In the genomic region with DNA sequence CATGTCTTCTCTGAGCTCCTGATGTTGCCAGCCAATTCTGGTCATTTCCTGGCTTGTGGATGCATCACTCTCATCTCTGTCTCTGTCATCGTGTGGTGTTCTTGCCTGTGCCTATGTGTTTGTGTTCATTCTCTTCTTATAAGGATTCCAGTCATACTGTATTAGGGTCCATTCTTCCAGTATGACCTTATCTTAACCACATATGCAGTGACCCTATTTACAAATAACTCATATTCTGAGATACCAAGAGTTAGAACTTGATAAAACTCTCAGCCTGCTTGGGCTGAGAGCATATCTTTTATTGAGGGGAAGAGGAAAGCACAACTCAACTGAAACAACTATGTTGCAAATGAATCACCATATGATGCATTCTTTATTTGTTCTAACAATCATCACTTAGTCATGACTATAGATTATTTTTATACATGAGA, we compare ENCODE assay signal across 17 cellular contexts.
A peak's percentile ranks its signal among the peaks of the same experiment; 100 is the strongest.
DNase-seq lines count a peak whose midpoint lies in the region; ATAC-seq and TF ChIP-seq lines count a peak whose summit lies in the region.
"Had no signal": no experiment of that assay in that cellular context is flagged by ENCODE, and none has a peak within 500 bp of the region (broad histone marks: within the 10 kb centered on the region; RNA-seq: fewer than 3 reads in every experiment).

No MANE protein-coding gene starts in this region.

- H3K4me2 ChIP-seq in HCT116 (ENCODE audit: low read length): peak overlapping the region; percentile 58

- TF ChIP-seq POLR2A in HCT116 (IDR thresholded peaks at IDR 0.05; ENCODE audit: borderline replicate concordance, extremely low read depth, insufficient read depth, insufficient read length): no peak

- H3K4me3 ChIP-seq in HCT116 (replicated peaks in 1 of 2; ENCODE audit: low read depth in 1 of 2, low read length in 2 of 2): 0 out of 4 replicates have a peak overlapping the region, but pooled peaks of 1 of the 2 experiments have one; percentile 3
- H3K4me3 ChIP-seq in SJSA1: no peak overlapping the region
- no peak overlapping the region for H3K4me3 ChIP-seq in fibroblast of mammary gland (ENCODE audit: control insufficient read depth, low read depth, low read length)
- no peak overlapping the region for H3K4me3 ChIP-seq in ascending aorta
- H3K4me3 ChIP-seq: coronary artery, spleen, thoracic aorta had no signal

- no peak overlapping the region for H3K9ac ChIP-seq in HCT116 (ENCODE audit: low read length)

- no peaks in the 10 kb centered on the region for H3K27me3 ChIP-seq in HCT116 (ENCODE audit: insufficient read depth, low read length)
- no peaks in the 10 kb centered on the region for H3K27me3 ChIP-seq in SJSA1 (replicated peaks)
- H3K27me3 ChIP-seq in ascending aorta: no peaks in the 10 kb centered on the region
- H3K27me3 ChIP-seq: spleen had no signal

- H3K9me3 ChIP-seq in HCT116 (ENCODE audit: control insufficient read depth in 1 of 2, insufficient read depth in 1 of 2, low read depth in 1 of 2, low read length in 2 of 2) (no peaks in the 10 kb centered on the region), SJSA1 (replicated peaks) (no peaks in the 10 kb centered on the region; the same call in none of the 2 replicates), ascending aorta (no peaks in the 10 kb centered on the region)
- H3K9me3 ChIP-seq: spleen, thoracic aorta had no signal

- DNase-seq in HCT116 (ENCODE audit: low read depth, low spot score) (no peak), SJSA1 (ENCODE audit: low read depth in 1 of 2, low spot score in 2 of 2) (peak in 1 of 2 experiments; percentile 60), fibroblast of mammary gland (ENCODE audit: low read depth) (peak; percentile 79), pulmonary artery endothelial cell (ENCODE audit: low read depth, low spot score) (peak; percentile 26), ascending aorta (ENCODE audit: low spot score in 2 of 2) (no peak), medulla oblongata (ENCODE audit: extremely low spot score) (no peak), NCI-H1436 (lab: John Stamatoyannopoulos, UW) (no peak)
- DNase-seq: activated CD4-positive, CD25-positive, alpha-beta regulatory T cell; activated CD8-positive, alpha-beta memory T cell treated with anti-CD3 and anti-CD28 coated beads, Interleukin-2, amount 50 U/mL, for 48 hours; CD4-positive, alpha-beta T cell; KG1; NCI-H2029 treated with DMSO at 0.1 percent for 48 hours; spleen had no signal

- CTCF ChIA-PET in HCT116 (lab: Charles Lee): no interaction called here

- no peak for TF ChIP-seq RAD21 in HCT116 (IDR thresholded peaks at IDR 0.05; ENCODE audit: low read depth)

- no peaks in the 10 kb centered on the region; the same call in 1 of the 2 replicates for H3K9me2 ChIP-seq in HCT116 (ENCODE audit: insufficient read depth)

- no peak overlapping the region for H3K27ac ChIP-seq in HCT116 (ENCODE audit: low read depth, low read length)
- H3K27ac ChIP-seq in SJSA1: peak overlapping the region; percentile 58
- H3K27ac ChIP-seq in ascending aorta: no peak overlapping the region
- H3K27ac ChIP-seq: coronary artery, spleen, thoracic aorta had no signal

- no peaks in the 10 kb centered on the region for H4K20me1 ChIP-seq in HCT116 (ENCODE audit: insufficient read depth)

- H3K36me3 ChIP-seq in HCT116 (ENCODE audit: control insufficient read depth in 1 of 2, insufficient read depth in 2 of 2, low read length in 2 of 2) (no peaks in the 10 kb centered on the region), SJSA1 (no peaks in the 10 kb centered on the region), ascending aorta (no peaks in the 10 kb centered on the region)
- H3K36me3 ChIP-seq: spleen, thoracic aorta had no signal

- TF ChIP-seq CTCF in HCT116 (IDR thresholded peaks at IDR 0.05 in 2 of 3, conservative IDR thresholded peaks at IDR 0.05 in 1 of 3; ENCODE audit: borderline replicate concordance in 1 of 3, insufficient read depth in 1 of 3, low read depth in 2 of 3, low read length in 2 of 3) (no peak), fibroblast of mammary gland (conservative IDR thresholded peaks at IDR 0.05; ENCODE audit: control insufficient read depth, insufficient read depth, low read depth, low read length) (no peak), ascending aorta (IDR thresholded peaks at IDR 0.05) (no peak)

- intact Hi-C loops in HCT116 (cut with micrococcal nuclease) (no loop called here), ascending aorta (cut with DNase I) (no loop called here)

- H3K4me1 ChIP-seq in HCT116 (ENCODE audit: control insufficient read depth in 1 of 2, insufficient read depth in 2 of 2, low read length in 2 of 2): peaks cover 0 to 9% of the 10 kb centered on the region in 2 experiments; a peak in 2 of 4 replicates
- H3K4me1 ChIP-seq in SJSA1 (replicated peaks): peaks cover 18% of the 10 kb centered on the region
- no peaks in the 10 kb centered on the region for H3K4me1 ChIP-seq in ascending aorta
- H3K4me1 ChIP-seq: spleen had no signal

- peak; percentile 53 for ATAC-seq in HCT116
- ATAC-seq in GM21619 (IDR thresholded peaks at IDR 0.05; ENCODE audit: unreplicated experiment): no peak
- ATAC-seq: activated naive CD4-positive, alpha-beta T cell treated with anti-CD3 and anti-CD28 coated beads, Interleukin-2, amount 50 U/mL, for 72 hours had no signal

- no TSS peak for BruUV-seq in HCT116 (replicated peaks; lab: Mats Ljungman, UMichigan)

- peak overlapping the region; percentile 90 for H2AFZ ChIP-seq in HCT116 (ENCODE audit: low read depth, low read length, poor library complexity, severe bottlenecking)

- POLR2A ChIA-PET in HCT116 (lab: Charles Lee): no interaction called here

- RAD21 ChIA-PET in HCT116 (lab: Charles Lee; ENCODE audit: low non-redundant PET in 1 of 2, low total read pairs in 2 of 2, uncharacterized antibody in 2 of 2, unreplicated experiment in 2 of 2): no interaction called here

- no peaks in the 10 kb centered on the region for H3K79me2 ChIP-seq in HCT116 (ENCODE audit: insufficient read depth, low read length)

TF ChIP-seq in HCT116, 20 proteins besides CTCF, POLR2A, EP300 and RAD21:
- TF ChIP-seq ELF1 (IDR thresholded peaks at IDR 0.05; ENCODE audit: borderline replicate concordance, low read depth) (no peak), EGR1 (IDR thresholded peaks at IDR 0.05; ENCODE audit: low read depth) (no peak), CBX3 (IDR thresholded peaks at IDR 0.05; ENCODE audit: low read depth) (no peak), FOSL1 (IDR thresholded peaks at IDR 0.05; ENCODE audit: low read depth) (peak; percentile 66), EZH2phosphoT487 (IDR thresholded peaks at IDR 0.05; ENCODE audit: borderline replicate concordance) (no peak), SRF (IDR thresholded peaks at IDR 0.05; ENCODE audit: low read depth) (no peak), ZFX (IDR thresholded peaks at IDR 0.05) (no peak), POLR2AphosphoS5 (IDR thresholded peaks at IDR 0.05; ENCODE audit: low read depth, low read length) (no peak), ZNF274 (IDR thresholded peaks at IDR 0.05; ENCODE audit: low read depth, low read length) (no peak), SP1 (IDR thresholded peaks at IDR 0.05; ENCODE audit: low read depth) (peak; percentile 24; the same call in 1 of the 2 replicates), ATF3 (IDR thresholded peaks at IDR 0.05) (no peak), ZBTB33 (IDR thresholded peaks at IDR 0.05; ENCODE audit: extremely low read depth, insufficient replicate concordance, low read length) (no peak)
- TF ChIP-seq, protein P1, sequence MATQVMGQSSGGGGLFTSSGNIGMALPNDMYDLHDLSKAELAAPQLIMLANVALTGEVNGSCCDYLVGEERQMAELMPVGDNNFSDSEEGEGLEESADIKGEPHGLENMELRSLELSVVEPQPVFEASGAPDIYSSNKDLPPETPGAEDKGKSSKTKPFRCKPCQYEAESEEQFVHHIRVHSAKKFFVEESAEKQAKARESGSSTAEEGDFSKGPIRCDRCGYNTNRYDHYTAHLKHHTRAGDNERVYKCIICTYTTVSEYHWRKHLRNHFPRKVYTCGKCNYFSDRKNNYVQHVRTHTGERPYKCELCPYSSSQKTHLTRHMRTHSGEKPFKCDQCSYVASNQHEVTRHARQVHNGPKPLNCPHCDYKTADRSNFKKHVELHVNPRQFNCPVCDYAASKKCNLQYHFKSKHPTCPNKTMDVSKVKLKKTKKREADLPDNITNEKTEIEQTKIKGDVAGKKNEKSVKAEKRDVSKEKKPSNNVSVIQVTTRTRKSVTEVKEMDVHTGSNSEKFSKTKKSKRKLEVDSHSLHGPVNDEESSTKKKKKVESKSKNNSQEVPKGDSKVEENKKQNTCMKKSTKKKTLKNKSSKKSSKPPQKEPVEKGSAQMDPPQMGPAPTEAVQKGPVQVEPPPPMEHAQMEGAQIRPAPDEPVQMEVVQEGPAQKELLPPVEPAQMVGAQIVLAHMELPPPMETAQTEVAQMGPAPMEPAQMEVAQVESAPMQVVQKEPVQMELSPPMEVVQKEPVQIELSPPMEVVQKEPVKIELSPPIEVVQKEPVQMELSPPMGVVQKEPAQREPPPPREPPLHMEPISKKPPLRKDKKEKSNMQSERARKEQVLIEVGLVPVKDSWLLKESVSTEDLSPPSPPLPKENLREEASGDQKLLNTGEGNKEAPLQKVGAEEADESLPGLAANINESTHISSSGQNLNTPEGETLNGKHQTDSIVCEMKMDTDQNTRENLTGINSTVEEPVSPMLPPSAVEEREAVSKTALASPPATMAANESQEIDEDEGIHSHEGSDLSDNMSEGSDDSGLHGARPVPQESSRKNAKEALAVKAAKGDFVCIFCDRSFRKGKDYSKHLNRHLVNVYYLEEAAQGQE (IDR thresholded peaks at IDR 0.05; ENCODE audit: low read depth): no peak

Comparison
In these comparisons a context has a peak if more than half of its experiments do, and no peak if none do; other contexts are left out.
1. DNase-seq: peak in fibroblast of mammary gland (single experiment) and pulmonary artery endothelial cell (single experiment); none in HCT116 (single experiment), ascending aorta (0 of 2), medulla oblongata (single experiment) and NCI-H1436 (single experiment).